ENCODE assay signal across 21 cellular contexts in genomic region chr14:68657300-68658028, GRCh38.
A peak's percentile ranks its signal among the peaks of the same experiment; 100 is the strongest.
DNase-seq lines count a peak whose midpoint lies in the region; ATAC-seq and TF ChIP-seq lines count a peak whose summit lies in the region.
"Had no signal": no experiment of that assay in that cellular context is flagged by ENCODE, and none has a peak within 500 bp of the region (broad histone marks: within the 10 kb centered on the region; RNA-seq: fewer than 3 reads in every experiment).

No MANE protein-coding gene starts in this region.

- H3K27ac Mint-ChIP-seq in activated CD8-positive, alpha-beta memory T cell treated with anti-CD3 and anti-CD28 coated beads, Interleukin-2, amount 10 ng/mL, durations not matched to agents 7 days and 5 days, result no peak overlapping the region
- no peak overlapping the region for H3K27ac Mint-ChIP-seq in osteocyte (ENCODE audit: unreplicated experiment)

- WGBS in esophagus squamous epithelium, 2 donors, result 80 to 97% methylated on average over 1 to 4 of the region's 4 CpGs

- no peaks in the 10 kb centered on the region for H3K27me3 Mint-ChIP-seq in activated CD8-positive, alpha-beta memory T cell treated with anti-CD3 and anti-CD28 coated beads, Interleukin-2, amount 10 ng/mL, durations not matched to agents 7 days and 5 days
- H3K27me3 Mint-ChIP-seq in osteocyte (ENCODE audit: unreplicated experiment), result no peaks in the 10 kb centered on the region

- no peaks in the 10 kb centered on the region for H3K9me3 Mint-ChIP-seq in activated CD8-positive, alpha-beta memory T cell treated with anti-CD3 and anti-CD28 coated beads, Interleukin-2, amount 10 ng/mL, durations not matched to agents 7 days and 5 days (ENCODE audit: low read depth)
- H3K9me3 Mint-ChIP-seq in osteocyte (ENCODE audit: unreplicated experiment), result no peaks in the 10 kb centered on the region

- CTCF ChIA-PET in activated CD8-positive, alpha-beta memory T cell treated with anti-CD3 and anti-CD28 coated beads, Interleukin-2, amount 10 ng/mL, durations not matched to agents 7 days and 5 days (lab: Charles Lee), result no interaction called here

- H3K27ac ChIP-seq in esophagus squamous epithelium (peak overlapping the region in 3 of 4 donors; percentile 67 to 79 (median 71)), vagina (peak overlapping the region; percentile 82)
- H3K27ac ChIP-seq: C4-2B, GM23248, KMS-11, RWPE1, SJSA1 had no signal

- peaks cover 14 to 66% (median 23%) of the 10 kb centered on the region in 3 donors for H3K4me1 ChIP-seq in esophagus squamous epithelium
- H3K4me1 ChIP-seq in vagina, result peaks cover 50% of the 10 kb centered on the region

- H3K36me3 Mint-ChIP-seq in activated CD8-positive, alpha-beta memory T cell treated with anti-CD3 and anti-CD28 coated beads, Interleukin-2, amount 10 ng/mL, durations not matched to agents 7 days and 5 days, result no peaks in the 10 kb centered on the region
- H3K36me3 Mint-ChIP-seq in osteocyte (ENCODE audit: unreplicated experiment), result no peaks in the 10 kb centered on the region

- peaks cover under 1% of the 10 kb centered on the region for H3K4me1 Mint-ChIP-seq in activated CD8-positive, alpha-beta memory T cell treated with anti-CD3 and anti-CD28 coated beads, Interleukin-2, amount 10 ng/mL, durations not matched to agents 7 days and 5 days
- peaks cover 26% of the 10 kb centered on the region for H3K4me1 Mint-ChIP-seq in osteocyte (ENCODE audit: unreplicated experiment)

- H3K36me3 ChIP-seq in esophagus squamous epithelium (no peaks in the 10 kb centered on the region), vagina (no peaks in the 10 kb centered on the region)
- H3K36me3 ChIP-seq: SJSA1 had no signal

- intact Hi-C loops in esophagus squamous epithelium (cut with DNase I), result no loop called here
- intact Hi-C loops in vagina (cut with DNase I), result no loop called here

- no peak for ATAC-seq in activated CD8-positive, alpha-beta memory T cell treated with anti-CD3 and anti-CD28 coated beads, Interleukin-2, amount 10 ng/mL, durations not matched to agents 7 days and 5 days
- no peak for ATAC-seq in GM18505 (IDR thresholded peaks at IDR 0.05; ENCODE audit: unreplicated experiment)
- ATAC-seq: GM12878 had no signal

- H3K27me3 ChIP-seq in esophagus squamous epithelium (no peaks in the 10 kb centered on the region), vagina (no peaks in the 10 kb centered on the region)
- H3K27me3 ChIP-seq: SJSA1 had no signal

- H3K4me3 Mint-ChIP-seq in activated CD8-positive, alpha-beta memory T cell treated with anti-CD3 and anti-CD28 coated beads, Interleukin-2, amount 10 ng/mL, durations not matched to agents 7 days and 5 days, result no peak overlapping the region
- H3K4me3 Mint-ChIP-seq in osteocyte (ENCODE audit: unreplicated experiment), result no peak overlapping the region

- TF ChIP-seq CTCF in esophagus squamous epithelium (IDR thresholded peaks at IDR 0.05), result no peak
- TF ChIP-seq CTCF in osteocyte (IDR thresholded peaks at IDR 0.05), result no peak
- TF ChIP-seq CTCF in vagina (IDR thresholded peaks at IDR 0.05), result no peak

- TF ChIP-seq POLR2A in esophagus squamous epithelium (IDR thresholded peaks at IDR 0.05), result no peak
- TF ChIP-seq POLR2A in vagina (IDR thresholded peaks at IDR 0.05), result no peak
- TF ChIP-seq POLR2A in GM18505 (IDR thresholded peaks at IDR 0.05; ENCODE audit: borderline replicate concordance, extremely low read depth, insufficient read depth, insufficient read length), result no peak

- DNase-seq in activated CD8-positive, alpha-beta memory T cell treated with anti-CD3 and anti-CD28 coated beads, Interleukin-2, amount 10 ng/mL, durations not matched to agents 7 days and 5 days, result peak; percentile 31
- DNase-seq in activated CD8-positive, alpha-beta memory T cell treated with anti-CD3 and anti-CD28 coated beads, Interleukin-2, amount 50 U/mL, for 48 hours, result no peak
- DNase-seq in esophagus squamous epithelium (lab: John Stamatoyannopoulos, UW), result no peak
- peak; percentile 60 for DNase-seq in osteocyte (ENCODE audit: extremely low spot score, unreplicated experiment)
- DNase-seq in vagina (ENCODE audit: extremely low spot score in 2 of 2), result peak in 1 of 2 donors; percentile 84
- DNase-seq in NCI-H524 (lab: John Stamatoyannopoulos, UW), result no peak
- DNase-seq in activated CD4-positive, alpha-beta T cell treated with anti-CD3 and anti-CD28 coated beads for 1 hour, result no peak
- DNase-seq: 8988T, GDM1, GM23248, NCI-H1436, NCI-H2029, NCI-H2171, NCI-H446, NCI-H748 treated with DMSO at 0.1 percent for 48 hours had no signal

- no peak overlapping the region for H3K4me3 ChIP-seq in esophagus squamous epithelium
- no peak overlapping the region for H3K4me3 ChIP-seq in vagina
- H3K4me3 ChIP-seq: GM12878, GM23248, SJSA1 had no signal

- H3K9me3 ChIP-seq in esophagus squamous epithelium (no peaks in the 10 kb centered on the region), vagina (no peaks in the 10 kb centered on the region)
- H3K9me3 ChIP-seq: SJSA1 had no signal

Comparison
In these comparisons a context has a peak if more than half of its experiments do, and no peak if none do; other contexts are left out.
1. DNase-seq: peak in activated CD8-positive, alpha-beta memory T cell treated with anti-CD3 and anti-CD28 coated beads, Interleukin-2, amount 10 ng/mL, durations not matched to agents 7 days and 5 days (single experiment) and osteocyte (single experiment); none in activated CD8-positive, alpha-beta memory T cell treated with anti-CD3 and anti-CD28 coated beads, Interleukin-2, amount 50 U/mL, for 48 hours (single experiment), esophagus squamous epithelium (single experiment), NCI-H524 (0 of 2) and activated CD4-positive, alpha-beta T cell treated with anti-CD3 and anti-CD28 coated beads for 1 hour (single experiment).